Comparison of ENCODE assay signal across 24 cellular contexts in genomic region chr4:131061734-131062133, GRCh38.
"Had no signal": no experiment of that assay in that cellular context is flagged by ENCODE, and none has a peak within 500 bp of the region (broad histone marks: within the 10 kb centered on the region; RNA-seq: fewer than 3 reads in every experiment).

No MANE protein-coding gene starts in this region.

- H3K36me3 ChIP-seq: left ventricle myocardium inferior, pancreas, prostate gland, sigmoid colon, spleen, suprapubic skin, thoracic aorta, tibial artery, upper lobe of left lung, vagina had no signal

- H3K4me2 ChIP-seq: hepatocyte had no signal

- H3K4me1 ChIP-seq: left ventricle myocardium inferior, pancreas, prostate gland, sigmoid colon, spleen, suprapubic skin, tibial artery, upper lobe of left lung, vagina had no signal

- H3K79me2 ChIP-seq: hepatocyte had no signal

- DNase-seq: islet precursor cell; left ventricle myocardium inferior; midbrain; mucosa of descending colon; naive thymus-derived CD8-positive, alpha-beta T cell; nucleus accumbens; pancreas; posterior cingulate gyrus; retina; right cardiac atrium; sigmoid colon; small intestine; spleen; stimulated activated CD4-positive, alpha-beta T cell treated with anti-CD3 and anti-CD28 coated beads, Interleukin-4, amount 100 ng/mL, for 24 hours; stimulated activated naive CD4-positive, alpha-beta T cell; tibial artery; upper lobe of left lung had no signal

- H3K4me3 ChIP-seq: hepatocyte, left ventricle myocardium inferior, lung, mucosa of descending colon, pancreas, prostate gland, sigmoid colon, spleen, suprapubic skin, thoracic aorta, tibial artery, upper lobe of left lung, vagina had no signal

- H3K9me3 ChIP-seq: pancreas, prostate gland, vagina had no signal

- H3K27me3 ChIP-seq: hepatocyte, pancreas, sigmoid colon, spleen, suprapubic skin, tibial artery, upper lobe of left lung, vagina had no signal

- ATAC-seq: mucosa of descending colon; naive thymus-derived CD8-positive, alpha-beta T cell; pancreas; right cardiac atrium; stimulated activated effector memory CD8-positive, alpha-beta T cell treated with anti-CD3 and anti-CD28 coated beads, Interleukin-12 subunit alpha, Interleukin-12 subunit beta, amount 100 ng/mL, for 72 hours had no signal

- H3K27ac ChIP-seq: hepatocyte, left ventricle myocardium inferior, pancreas, prostate gland, sigmoid colon, spleen, suprapubic skin, thoracic aorta, tibial artery, upper lobe of left lung, vagina had no signal

- H2AFZ ChIP-seq: hepatocyte had no signal

- FAIRE-seq: pancreas, small intestine had no signal
